In the genomic region with DNA sequence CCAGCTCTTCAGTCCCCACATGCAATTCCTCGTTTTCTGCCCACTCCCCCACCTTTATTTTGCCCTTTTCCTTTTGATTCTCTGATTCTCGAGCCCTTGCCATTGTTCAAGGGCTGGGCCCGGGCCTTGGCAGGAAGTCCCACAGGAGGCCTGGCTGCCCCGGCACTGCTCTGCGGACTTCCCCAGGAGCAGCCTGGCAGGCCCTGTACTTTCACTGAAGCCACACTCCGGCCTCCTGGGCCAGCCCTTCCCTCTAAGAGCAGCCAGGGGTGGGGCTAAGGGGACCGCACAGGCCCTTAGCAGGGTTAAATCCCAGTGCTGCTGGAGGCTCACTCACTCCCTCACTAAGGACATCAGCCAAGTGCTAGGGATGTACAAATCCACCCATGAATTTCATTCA, we compare ENCODE assay signal across 10 cellular contexts. TPM values are rescaled to one million over a fixed set of nuclear protein-coding genes. Genes with fewer than 3 reads are reported as not detected.
DNase-seq lines count a peak whose midpoint lies in the region; ATAC-seq, FAIRE-seq and TF ChIP-seq lines count a peak whose summit lies in the region.
"Had no signal": no experiment of that assay in that cellular context is flagged by ENCODE, and none has a peak within 500 bp of the region (broad histone marks: within the 10 kb centered on the region; RNA-seq: fewer than 3 reads in every experiment).

No MANE protein-coding gene starts in this region.

- no peak overlapping the region for H2AFZ ChIP-seq in HepG2 (ENCODE audit: low read length)

- H3K27me3 Mint-ChIP-seq in activated naive CD8-positive, alpha-beta T cell treated with anti-CD3 and anti-CD28 coated beads, Interleukin-2, amount 50 U/mL, for 24 hours = peaks cover 22% of the 10 kb centered on the region

- H3K4me1 ChIP-seq in liver (ENCODE audit: control insufficient read depth in 4 of 4, insufficient read depth in 4 of 4, low read length in 3 of 4) (peaks cover 0 to 7% (median 0%) of the 10 kb centered on the region in 4 donors), HepG2 (ENCODE audit: insufficient read depth, low read length) (no peaks in the 10 kb centered on the region), lung (ENCODE audit: control insufficient read depth in 2 of 2, insufficient read depth in 2 of 2, low read length in 2 of 2) (peaks cover 0 to 6% of the 10 kb centered on the region in 2 donors)

- H3K27ac Mint-ChIP-seq in activated naive CD8-positive, alpha-beta T cell treated with anti-CD3 and anti-CD28 coated beads, Interleukin-2, amount 50 U/mL, for 24 hours = peak overlapping the region; percentile 62

- H3K27me3 ChIP-seq in liver (ENCODE audit: control insufficient read depth in 4 of 4, insufficient read depth in 4 of 4, low read length in 3 of 4) (peaks cover 0 to 4% (median 1%) of the 10 kb centered on the region in 4 donors), HepG2 (ENCODE audit: control insufficient read depth in 1 of 2, insufficient read depth in 2 of 2, low read length in 2 of 2) (peaks cover 2 to 55% of the 10 kb centered on the region in 2 experiments; a peak in 4 of 5 replicates), lung (ENCODE audit: control insufficient read depth, insufficient read depth) (no peaks in the 10 kb centered on the region)

- POLR2A ChIA-PET in HepG2 (lab: Yijun Ruan, JAX) = no interaction called here

- H3K27ac ChIP-seq in liver (ENCODE audit: low read depth in 1 of 2, low read length in 2 of 2) (peak overlapping the region; percentile 15 to 28), HepG2 (ENCODE audit: extremely low read length, insufficient read depth, low read length) (no peak overlapping the region), lung (ENCODE audit: low read depth in 1 of 2, low read length in 1 of 2) (peak overlapping the region in 1 of 2 donors; percentile 81)

- DNase-seq in HepG2 (ENCODE audit: low spot score) (no peak), lung (ENCODE audit: low spot score) (no peak), H54 (ENCODE audit: insufficient read length, low spot score) (no peak), anterior cingulate cortex (lab: John Stamatoyannopoulos, UW) (no peak), NCI-H128 (lab: John Stamatoyannopoulos, UW; ENCODE audit: unreplicated experiment) (no peak), GM13977 (ENCODE audit: low spot score) (no peak)
- no peak for DNase-seq in activated naive CD8-positive, alpha-beta T cell treated with anti-CD3 and anti-CD28 coated beads, Interleukin-2, amount 50 U/mL, for 24 hours
- DNase-seq: NCI-H1105 treated with DMSO at 0.1 percent for 48 hours had no signal

- no peak for FAIRE-seq in HepG2 (lab: Jason Lieb, UNC)
- FAIRE-seq in H54 (lab: Jason Lieb, UNC) = no peak

- TF ChIP-seq POLR2A in HepG2 (IDR thresholded peaks at IDR 0.05; ENCODE audit: insufficient read depth in 1 of 2, low read depth in 2 of 2, low read length in 2 of 2) (no peak), H54 (IDR thresholded peaks at IDR 0.05; ENCODE audit: low read depth, low read length) (no peak)

- H3K4me3 ChIP-seq in liver (ENCODE audit: low read depth in 1 of 3, low read length in 3 of 3) = no peak overlapping the region
- H3K4me3 ChIP-seq in HepG2 (replicated peaks in 1 of 3; ENCODE audit: insufficient read depth in 1 of 3, low read depth in 2 of 3, low read length in 3 of 3) = no peak overlapping the region
- H3K4me3 ChIP-seq in lung = peak overlapping the region; percentile 5

- H3K9me3 ChIP-seq in liver (ENCODE audit: control insufficient read depth in 4 of 4, low read length in 3 of 4) (no peaks in the 10 kb centered on the region), HepG2 (ENCODE audit: low read length) (no peaks in the 10 kb centered on the region), lung (ENCODE audit: control insufficient read depth in 2 of 2, insufficient read depth in 1 of 2, low read length in 1 of 2) (no peaks in the 10 kb centered on the region)

- 67% methylated on average over 7 of the region's 7 CpGs for WGBS in liver
- 25% methylated on average over 7 of the region's 7 CpGs for WGBS in HepG2 (ENCODE audit: low lambda C conversion rate)
- 12 to 24% methylated on average over 7 of the region's 7 CpGs for WGBS in lung, 2 donors

- no peaks in the 10 kb centered on the region for H3K79me2 ChIP-seq in HepG2 (ENCODE audit: insufficient read depth, low read length)

- no peak for TF ChIP-seq CTCF in liver (IDR thresholded peaks at IDR 0.05; ENCODE audit: low read depth, low read length, missing input control)
- TF ChIP-seq CTCF in HepG2 (CRISPR knock-in tag; IDR thresholded peaks at IDR 0.05) = no peak
- TF ChIP-seq CTCF in lung (IDR thresholded peaks at IDR 0.05; ENCODE audit: control extremely low read depth, extremely low read depth) = no peak
- TF ChIP-seq CTCF in GM13977 (IDR thresholded peaks at IDR 0.05; ENCODE audit: extremely low read depth, insufficient read depth, missing control alignments) = no peak

- TF ChIP-seq RAD21 in liver (IDR thresholded peaks at IDR 0.05) (peak in 1 of 2 donors; percentile 20), HepG2 (CRISPR knock-in tag; IDR thresholded peaks at IDR 0.05) (no peak)

- no TSS peak for BruUV-seq in HepG2 (replicated peaks; lab: Mats Ljungman, UMichigan)

- H3K9ac ChIP-seq in liver (ENCODE audit: low read depth in 1 of 2, low read length in 2 of 2) = no peak overlapping the region
- H3K9ac ChIP-seq in HepG2 (ENCODE audit: insufficient read depth, low read depth, low read length) = no peak overlapping the region

- no peaks in the 10 kb centered on the region for H3K36me3 ChIP-seq in liver (ENCODE audit: control insufficient read depth in 4 of 4, insufficient read depth in 3 of 4, low read depth in 1 of 4, low read length in 3 of 4)
- no peaks in the 10 kb centered on the region for H3K36me3 ChIP-seq in HepG2 (replicated peaks in 1 of 2; ENCODE audit: control insufficient read depth in 1 of 2, insufficient read depth in 2 of 2, low read length in 2 of 2)
- peaks cover 0 to 9% of the 10 kb centered on the region in 2 donors for H3K36me3 ChIP-seq in lung (ENCODE audit: control insufficient read depth in 2 of 2, insufficient read depth in 2 of 2, low read length in 2 of 2)

- H3K36me3 Mint-ChIP-seq in activated naive CD8-positive, alpha-beta T cell treated with anti-CD3 and anti-CD28 coated beads, Interleukin-2, amount 50 U/mL, for 24 hours (ENCODE audit: low read depth) = peaks cover 10% of the 10 kb centered on the region

- in situ Hi-C loops in HepG2 (cut with HindIII; ENCODE audit: extremely low pct_ligation_motif_present, low pct_unique_long_range_greater_than_20kb) (no loop called here), GM13977 (cut with MboI; ENCODE audit: low pct_unique_long_range_greater_than_20kb, low sequenced_read_pairs, unreplicated experiment) (loop anchor here (25.0 kb wide), 1 partner anchor 454 kb away; the partner anchor contains the start of gene WNT11)

- no peak for TF ChIP-seq EP300 in HepG2 (IDR thresholded peaks at IDR 0.05; ENCODE audit: low read depth in 2 of 2, low read length in 2 of 2)
- no peak for TF ChIP-seq EP300 in HepG2 (CRISPR knock-in tag; IDR thresholded peaks at IDR 0.05; ENCODE audit: borderline replicate concordance)

- no peak overlapping the region for H3K4me2 ChIP-seq in HepG2 (ENCODE audit: low read depth, low read length)

- no peak for ATAC-seq in HepG2
- ATAC-seq in activated naive CD8-positive, alpha-beta T cell treated with anti-CD3 and anti-CD28 coated beads, Interleukin-2, amount 50 U/mL, for 24 hours = no peak
- ATAC-seq in lung (ENCODE audit: insufficient read depth, low FRiP score) = no peak
- ATAC-seq: HCT116 had no signal

- intact Hi-C loops in HepG2 (cut with micrococcal nuclease; ENCODE audit: unreplicated experiment) = no loop called here

- peaks cover 60% of the 10 kb centered on the region for H3K4me1 Mint-ChIP-seq in activated naive CD8-positive, alpha-beta T cell treated with anti-CD3 and anti-CD28 coated beads, Interleukin-2, amount 50 U/mL, for 24 hours

- no peaks in the 10 kb centered on the region for H4K20me1 ChIP-seq in HepG2 (ENCODE audit: insufficient read depth, low read length)

- H3K9me3 Mint-ChIP-seq in activated naive CD8-positive, alpha-beta T cell treated with anti-CD3 and anti-CD28 coated beads, Interleukin-2, amount 50 U/mL, for 24 hours = no peaks in the 10 kb centered on the region

- CTCF ChIA-PET in HepG2 (lab: Yijun Ruan, JAX; ENCODE audit: low intra/inter-chr PET ratio, low total read pairs) = no interaction called here

- peak overlapping the region; percentile 82 for H3K4me3 Mint-ChIP-seq in activated naive CD8-positive, alpha-beta T cell treated with anti-CD3 and anti-CD28 coated beads, Interleukin-2, amount 50 U/mL, for 24 hours

TF ChIP-seq in liver, 16 proteins besides CTCF, POLR2A, EP300 and RAD21 (continues in another document):
- no peak for TF ChIP-seq EGR1 (IDR thresholded peaks at IDR 0.05; ENCODE audit: low read depth in 2 of 2)

TF ChIP-seq in HepG2, 621 proteins besides CTCF, POLR2A, EP300 and RAD21 (continues in another document):
- no peak for TF ChIP-seq RBM22 (optimal IDR thresholded peaks at IDR 0.05; ENCODE audit: low read length)
- TF ChIP-seq RFX1 (IDR thresholded peaks at IDR 0.05) = no peak
- TF ChIP-seq ZBTB20 (CRISPR knock-in tag; IDR thresholded peaks at IDR 0.05; ENCODE audit: borderline replicate concordance, low read depth) = no peak

RNA-seq across cellular contexts. Expression of gene LRRC32, which starts 4.1 kb away (rescaled TPM):
- 1 to 10 TPM; 5.4 to 7.4 TPM for total RNA-seq in liver
- 10 to 100 TPM; 11.2 to 15.4 TPM for polyA plus RNA-seq in liver
- not detected in 2 replicates for total RNA-seq in HepG2 (2016; rRNA removed; fragmentation: Illumina TruSeq; extraction: Trizol)
- total RNA-seq in HepG2 (2016; cell fraction: cytosol; rRNA removed; fragmentation: Illumina TruSeq; extraction: Trizol; ENCODE audit: low read depth) = not detected in 2 replicates
- total RNA-seq in HepG2 (2016; cell fraction: insoluble cytoplasmic fraction; rRNA removed; fragmentation: Illumina TruSeq; extraction: Trizol) = not detected in 2 replicates
- total RNA-seq in HepG2 (2016; cell fraction: membrane; rRNA removed; fragmentation: Illumina TruSeq; extraction: Trizol) = not detected in 2 replicates
- not detected in 2 replicates for total RNA-seq in HepG2 (2016; cell fraction: nucleus; rRNA removed; fragmentation: Illumina TruSeq; extraction: Trizol)
- polyA plus RNA-seq in HepG2 (2011; rRNA removed) = 0.07 and 0.12 TPM in 2 replicates
- not detected in 2 replicates for polyA plus RNA-seq in HepG2 (2011; cell fraction: cytosol; rRNA removed)
- 0.03 TPM in 1 of 2 replicates, not detected in the other for polyA plus RNA-seq in HepG2 (2011; cell fraction: nucleus; rRNA removed)
- 0.07 TPM in 1 of 2 replicates, not detected in the other for polyA plus RNA-seq in HepG2 (2012)
- polyA plus RNA-seq in HepG2 (2016; cell fraction: cytosol; fragmentation: Illumina TruSeq; extraction: Trizol; ENCODE audit: low read depth) = not detected in 2 replicates
- not detected in 2 replicates for polyA plus RNA-seq in HepG2 (2016; cell fraction: insoluble cytoplasmic fraction; fragmentation: Illumina TruSeq; extraction: Trizol; ENCODE audit: low read depth)
- polyA plus RNA-seq in HepG2 (2016; cell fraction: membrane; fragmentation: Illumina TruSeq; extraction: Trizol; ENCODE audit: low read depth) = not detected in 2 replicates
- polyA plus RNA-seq in HepG2 (2016; cell fraction: nucleus; fragmentation: Illumina TruSeq; extraction: Trizol; ENCODE audit: insufficient read depth, low read depth) = not detected in 2 replicates
- polyA minus RNA-seq in HepG2 (2011; rRNA and poly(A)+ RNA removed; ENCODE audit: low replicate concordance) = 1.6 TPM in 1 of 2 replicates, not detected in the other
- polyA minus RNA-seq in HepG2 (2011; cell fraction: cytosol; rRNA and poly(A)+ RNA removed) = not detected in 2 replicates
- polyA minus RNA-seq in HepG2 (2011; cell fraction: nucleus; rRNA and poly(A)+ RNA removed) = not detected in 2 replicates
- total RNA-seq in lung = 10 to 100 TPM; 38.3 to 69.9 TPM
- 100 to 1,000 TPM; 100 to 159 TPM for polyA plus RNA-seq in lung

Comparison
In these comparisons a context has a peak if more than half of its experiments do, and no peak if none do; other contexts are left out.
1. RNA of gene LRRC32, which starts 4.1 kb away (total RNA-seq): 38.3 to 69.9 TPM in lung; 5.4 to 7.4 TPM in liver and not detected in HepG2; every median in the first group is over 4 times any median in the second.